33 cellular contexts compared by ENCODE assay signal in the genomic region with DNA sequence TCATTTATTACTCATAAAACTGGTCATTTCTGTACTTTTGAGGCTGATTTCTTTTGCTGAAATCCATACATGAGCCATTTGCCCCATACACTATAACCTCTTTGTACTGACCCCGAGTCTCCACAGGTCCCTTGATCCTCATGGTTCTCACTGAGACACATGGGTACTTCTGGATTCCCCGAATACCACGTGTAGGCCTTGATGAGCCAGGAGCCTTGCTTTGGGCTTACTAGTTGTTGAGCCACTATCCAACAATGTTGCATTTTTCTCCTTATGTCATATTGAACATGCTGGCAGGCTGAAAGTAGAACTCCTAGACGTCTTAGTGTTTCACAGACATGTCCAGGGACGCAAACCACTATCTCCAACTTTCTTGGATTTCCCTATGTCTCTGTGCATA.
"Had no signal": no experiment of that assay in that cellular context is flagged by ENCODE, and none has a peak within 500 bp of the region (broad histone marks: within the 10 kb centered on the region; RNA-seq: fewer than 3 reads in every experiment).

No MANE protein-coding gene starts in this region.

- H3K36me3 ChIP-seq: adrenal gland, cardiac muscle cell, neutrophil, sigmoid colon, stomach, thyroid gland, upper lobe of right lung had no signal

- H3K27me3 Mint-ChIP-seq: activated CD4-positive, alpha-beta T cell treated with anti-CD3 and anti-CD28 coated beads for 36 hours; activated CD8-positive, alpha-beta memory T cell treated with anti-CD3 and anti-CD28 coated beads, Interleukin-2, amount 10 ng/mL, durations not matched to agents 7 days and 5 days; naive B cell; stimulated activated naive B cell treated with anti-CD40 and anti-IgM and Interleukin-4, amounts not matched to agents 10 μg/mL and 1 μg/mL and 100 μg/mL, for 72 hours had no signal

- H3K9me3 Mint-ChIP-seq: activated naive CD4-positive, alpha-beta T cell treated with anti-CD3 and anti-CD28 coated beads, Interleukin-2, amount 50 U/mL, for 72 hours; endodermal cell; naive B cell; stimulated activated naive B cell treated with anti-CD40 and anti-IgM and Interleukin-4, amounts not matched to agents 10 μg/mL and 1 μg/mL and 100 μg/mL, for 72 hours had no signal

- ATAC-seq: activated CD4-positive, alpha-beta T cell treated with anti-CD3 and anti-CD28 coated beads for 36 hours; activated CD8-positive, alpha-beta memory T cell treated with anti-CD3 and anti-CD28 coated beads, Interleukin-2, amount 10 ng/mL, durations not matched to agents 7 days and 5 days; activated CD8-positive, alpha-beta T cell treated with anti-CD3 and anti-CD28 coated beads, Interleukin-2, amount 10 ng/mL, durations not matched to agents 7 days and 5 days; activated naive CD4-positive, alpha-beta T cell treated with anti-CD3 and anti-CD28 coated beads, Interleukin-2, amount 50 U/mL, for 72 hours; body of pancreas; esophagus mucosa; left colon; stimulated activated naive B cell treated with anti-CD40 and anti-IgM and Interleukin-4, amounts not matched to agents 10 μg/mL and 1 μg/mL and 100 μg/mL, for 72 hours; upper lobe of right lung had no signal

- H3K27ac ChIP-seq: adrenal gland, body of pancreas, cardiac muscle cell, coronary artery, neutrophil, sigmoid colon, stomach, thyroid gland, upper lobe of right lung had no signal

- H3K9me3 ChIP-seq: adrenal gland, body of pancreas, neutrophil, sigmoid colon, stomach, thyroid gland, upper lobe of right lung had no signal

- FAIRE-seq: kidney had no signal

- H3K4me3 ChIP-seq: adrenal gland, body of pancreas, cardiac muscle cell, coronary artery, dorsolateral prefrontal cortex, sigmoid colon, smooth muscle cell, stomach, thyroid gland, upper lobe of right lung had no signal

- H3K4me1 ChIP-seq: adrenal gland had no signal

- H3K4me2 ChIP-seq: smooth muscle cell had no signal

- DNase-seq: activated CD4-positive, alpha-beta T cell treated with anti-CD3 and anti-CD28 coated beads for 36 hours; activated CD4-positive, CD25-positive, alpha-beta regulatory T cell; activated CD8-positive, alpha-beta memory T cell treated with anti-CD3 and anti-CD28 coated beads, Interleukin-2, amount 10 ng/mL, durations not matched to agents 7 days and 5 days; activated CD8-positive, alpha-beta T cell treated with anti-CD3 and anti-CD28 coated beads, Interleukin-2, amount 10 ng/mL, durations not matched to agents 7 days and 5 days; activated naive CD4-positive, alpha-beta T cell; activated T-cell treated with anti-CD3 and anti-CD28 coated beads, Interleukin-2, amount 50 U/mL, for 48 hours; adrenal gland; aorta; body of pancreas; dorsolateral prefrontal cortex; endodermal cell; foreskin fibroblast; head of caudate nucleus; hippocampal formation; kidney; left colon; mammary epithelial cell; naive B cell; sigmoid colon; stimulated activated CD4-positive, alpha-beta T cell treated with anti-CD3 and anti-CD28 coated beads, Interleukin-1b, Interleukin-23, amount 100 ng/mL, for 48 hours; stimulated activated CD4-positive, alpha-beta T cell treated with anti-CD3 and anti-CD28 coated beads, Interleukin-4, amount 100 ng/mL, for 4 hours; stimulated activated CD8-positive, alpha-beta memory T cell treated with anti-CD3 and anti-CD28 coated beads, Interleukin-4, amount 100 ng/mL, for 48 hours; stimulated activated naive B cell treated with anti-CD40 and anti-IgM and Interleukin-4, amounts not matched to agents 10 μg/mL and 1 μg/mL and 100 μg/mL, for 72 hours; stomach; thyroid gland; upper lobe of right lung had no signal

- H3K27ac Mint-ChIP-seq: endodermal cell; stimulated activated naive B cell treated with anti-CD40 and anti-IgM and Interleukin-4, amounts not matched to agents 10 μg/mL and 1 μg/mL and 100 μg/mL, for 72 hours had no signal

- H3K36me3 Mint-ChIP-seq: mesothelial cell of epicardium, naive B cell had no signal

- H3K27me3 ChIP-seq: adrenal gland, body of pancreas, cardiac muscle cell, dorsolateral prefrontal cortex, neutrophil, sigmoid colon, stomach, thyroid gland, upper lobe of right lung had no signal

- H3K4me3 Mint-ChIP-seq: endodermal cell; mesothelial cell of epicardium; stimulated activated naive B cell treated with anti-CD40 and anti-IgM and Interleukin-4, amounts not matched to agents 10 μg/mL and 1 μg/mL and 100 μg/mL, for 72 hours had no signal
